Comparison of ENCODE assay signal across 9 cellular contexts in the genomic region with DNA sequence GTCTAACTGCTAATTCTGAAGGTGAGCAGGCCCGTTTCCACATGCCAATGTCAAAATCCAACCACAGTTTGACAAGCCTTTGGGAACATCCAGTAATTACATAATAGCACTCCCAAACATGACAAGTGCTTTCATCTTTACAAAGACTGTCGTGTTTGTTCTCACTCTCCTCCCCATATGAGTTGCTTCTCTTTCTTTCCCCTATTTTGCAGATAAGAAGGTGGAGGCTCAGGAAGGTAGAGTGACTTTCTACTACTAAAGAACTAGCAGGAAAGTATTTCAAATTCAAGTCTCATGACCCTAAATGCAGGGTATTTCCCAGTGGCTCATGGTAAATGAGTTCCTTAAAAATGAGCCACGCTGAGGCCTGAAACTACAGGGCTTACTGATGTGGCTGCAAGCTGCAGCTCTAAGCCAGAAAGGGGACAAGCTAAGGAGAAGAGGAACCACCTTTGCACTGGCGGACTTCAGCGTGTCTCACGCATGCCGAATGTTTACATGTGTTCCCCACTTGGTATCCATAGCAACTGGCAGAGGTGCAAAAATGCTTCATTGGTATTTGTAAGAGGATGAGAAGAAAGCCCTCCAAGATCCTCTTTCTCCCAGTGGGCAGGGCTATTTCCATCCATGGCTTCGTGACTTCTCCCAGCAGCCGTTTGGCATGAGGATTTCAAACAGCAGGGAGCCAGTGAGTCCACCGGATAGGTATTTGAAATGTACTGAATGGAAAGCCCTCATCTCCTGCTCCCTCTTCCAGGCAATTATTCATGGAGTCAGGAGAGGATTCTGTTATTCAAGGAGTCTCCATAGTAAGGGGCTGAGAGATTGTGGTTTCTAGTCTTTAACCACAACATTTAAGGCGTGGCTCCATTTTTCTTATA. TPM values are rescaled to one million over a fixed set of nuclear protein-coding genes. Genes with fewer than 3 reads are reported as not detected.
DNase-seq lines count a peak whose midpoint lies in the region; ATAC-seq and TF ChIP-seq lines count a peak whose summit lies in the region.
"Had no signal": no experiment of that assay in that cellular context is flagged by ENCODE, and none has a peak within 500 bp of the region (broad histone marks: within the 10 kb centered on the region; RNA-seq: fewer than 3 reads in every experiment).

No MANE protein-coding gene starts in this region.

- CTCF ChIA-PET in activated naive CD4-positive, alpha-beta T cell treated with anti-CD3 and anti-CD28 coated beads, Interleukin-2, amount 10 ng/mL, durations not matched to agents 7 days and 5 days (lab: Charles Lee): interaction anchor here (0.6 to 2.6 kb wide), 5 partner anchors 54 to 222 kb away, joined by 3 to 7 read pairs (median 3); no protein-coding TSS in a partner anchor

- peaks cover 12% of the 10 kb centered on the region for H3K9me3 Mint-ChIP-seq in activated naive CD4-positive, alpha-beta T cell treated with anti-CD3 and anti-CD28 coated beads, Interleukin-2, amount 10 ng/mL, durations not matched to agents 7 days and 5 days
- no peaks in the 10 kb centered on the region for H3K9me3 Mint-ChIP-seq in nephron progenitor cell

- no peaks in the 10 kb centered on the region for H3K9me3 ChIP-seq in Peyer's patch
- H3K9me3 ChIP-seq in heart right ventricle: no peaks in the 10 kb centered on the region

- ATAC-seq in GM18868 (IDR thresholded peaks at IDR 0.05; ENCODE audit: unreplicated experiment): peak; percentile 76
- ATAC-seq in HG02981 (IDR thresholded peaks at IDR 0.05; ENCODE audit: unreplicated experiment): peak; percentile 62
- ATAC-seq in heart right ventricle: peak; percentile 30 to 60 (median 45)

- H3K4me3 ChIP-seq in Peyer's patch (no peak overlapping the region), heart right ventricle (peak overlapping the region in 1 of 10 donors; percentile 14), skin epidermis (peak overlapping the region in 1 of 7 experiments; percentile 4)

- H3K27me3 Mint-ChIP-seq in activated naive CD4-positive, alpha-beta T cell treated with anti-CD3 and anti-CD28 coated beads, Interleukin-2, amount 10 ng/mL, durations not matched to agents 7 days and 5 days: no peaks in the 10 kb centered on the region
- H3K27me3 Mint-ChIP-seq in nephron progenitor cell (ENCODE audit: low read depth, poor library complexity): peaks cover 6% of the 10 kb centered on the region

- DNase-seq in Peyer's patch: peak in 2 of 3 donors; percentile 74 to 83
- DNase-seq in activated naive CD4-positive, alpha-beta T cell treated with anti-CD3 and anti-CD28 coated beads, Interleukin-2, amount 10 ng/mL, durations not matched to agents 7 days and 5 days: peak; percentile 82
- peak; percentile 33 to 64 for DNase-seq in heart right ventricle
- DNase-seq in nephron progenitor cell: no peak
- no peak for DNase-seq in NCI-H1436 treated with DMSO at 0.1 percent for 48 hours (lab: John Stamatoyannopoulos, UW)

- intact Hi-C loops in heart right ventricle (cut with DNase I): loop anchor here in 2 of 10 donors (10.0 kb wide), 1 partner anchor 51 kb away; a partner anchor contains a TSS

- 43 to 66% methylated on average over 11 of the region's 11 CpGs for WGBS in heart right ventricle, 2 donors

- peak overlapping the region; percentile 77 for H3K4me3 Mint-ChIP-seq in activated naive CD4-positive, alpha-beta T cell treated with anti-CD3 and anti-CD28 coated beads, Interleukin-2, amount 10 ng/mL, durations not matched to agents 7 days and 5 days
- no peak overlapping the region for H3K4me3 Mint-ChIP-seq in nephron progenitor cell
- H3K4me3 Mint-ChIP-seq: neural crest cell had no signal

- H3K4me1 ChIP-seq in Peyer's patch (peaks cover 0 to 38% (median 20%) of the 10 kb centered on the region in 4 donors), heart right ventricle (peaks cover 5 to 75% (median 57%) of the 10 kb centered on the region in 9 donors)

- H3K27ac ChIP-seq in Peyer's patch (peak overlapping the region; percentile 55 to 81 (median 75)), heart right ventricle (peak overlapping the region in 6 of 10 donors; percentile 15 to 83 (median 34)), skin epidermis (peak overlapping the region; percentile 38 to 96 (median 89))

- TF ChIP-seq CTCF in Peyer's patch (IDR thresholded peaks at IDR 0.05) (no peak), heart right ventricle (IDR thresholded peaks at IDR 0.05) (no peak), nephron progenitor cell (IDR thresholded peaks at IDR 0.05) (no peak)

- peaks cover 92% of the 10 kb centered on the region for H3K4me1 Mint-ChIP-seq in activated naive CD4-positive, alpha-beta T cell treated with anti-CD3 and anti-CD28 coated beads, Interleukin-2, amount 10 ng/mL, durations not matched to agents 7 days and 5 days
- H3K4me1 Mint-ChIP-seq in nephron progenitor cell: peaks cover 10% of the 10 kb centered on the region

- peak overlapping the region; percentile 97 for H3K27ac Mint-ChIP-seq in activated naive CD4-positive, alpha-beta T cell treated with anti-CD3 and anti-CD28 coated beads, Interleukin-2, amount 10 ng/mL, durations not matched to agents 7 days and 5 days
- H3K27ac Mint-ChIP-seq in nephron progenitor cell: no peak overlapping the region

- H3K27me3 ChIP-seq in Peyer's patch (no peaks in the 10 kb centered on the region), heart right ventricle (no peaks in the 10 kb centered on the region)

- H3K36me3 Mint-ChIP-seq in activated naive CD4-positive, alpha-beta T cell treated with anti-CD3 and anti-CD28 coated beads, Interleukin-2, amount 10 ng/mL, durations not matched to agents 7 days and 5 days: peaks cover 14% of the 10 kb centered on the region
- H3K36me3 Mint-ChIP-seq in nephron progenitor cell (ENCODE audit: low read depth): no peaks in the 10 kb centered on the region

- TF ChIP-seq POLR2A in Peyer's patch (IDR thresholded peaks at IDR 0.05): no peak

- H3K36me3 ChIP-seq in Peyer's patch (no peaks in the 10 kb centered on the region), heart right ventricle (no peaks in the 10 kb centered on the region)

RNA-seq across cellular contexts. Expression of a gene that starts 55.5 kb away (rescaled TPM):
- total RNA-seq in Peyer's patch: 100 to 1,000 TPM in 3 of 4 donors, 10 to 100 TPM in 1; 71.6 to 412 (median 130) TPM
- 100 to 1,000 TPM in 1 of 10 donors, 10 to 100 TPM in 9; 18.9 to 104 (median 27.1) TPM for total RNA-seq in heart right ventricle
- polyA plus RNA-seq in heart right ventricle: 10 to 100 TPM in 1 of 2 donors, 1 to 10 TPM in 1; 7.0 to 18.8 TPM

Comparison
In these comparisons a context has a peak if more than half of its experiments do, and no peak if none do; other contexts are left out.
1. DNase-seq: peak in Peyer's patch (2 of 3), activated naive CD4-positive, alpha-beta T cell treated with anti-CD3 and anti-CD28 coated beads, Interleukin-2, amount 10 ng/mL, durations not matched to agents 7 days and 5 days (single experiment) and heart right ventricle (2 of 2); none in nephron progenitor cell (single experiment) and NCI-H1436 treated with DMSO at 0.1 percent for 48 hours (single experiment).
2. H3K27ac ChIP-seq: peak in every context shown above with its lines; median percentile 89 in skin epidermis; 75 in Peyer's patch; 34 in heart right ventricle.
3. Peak in every context shown above with its lines, with median percentiles within 50 percentile points of each other: ATAC-seq.